ENCODE assay signal across 28 cellular contexts in the genomic region with DNA sequence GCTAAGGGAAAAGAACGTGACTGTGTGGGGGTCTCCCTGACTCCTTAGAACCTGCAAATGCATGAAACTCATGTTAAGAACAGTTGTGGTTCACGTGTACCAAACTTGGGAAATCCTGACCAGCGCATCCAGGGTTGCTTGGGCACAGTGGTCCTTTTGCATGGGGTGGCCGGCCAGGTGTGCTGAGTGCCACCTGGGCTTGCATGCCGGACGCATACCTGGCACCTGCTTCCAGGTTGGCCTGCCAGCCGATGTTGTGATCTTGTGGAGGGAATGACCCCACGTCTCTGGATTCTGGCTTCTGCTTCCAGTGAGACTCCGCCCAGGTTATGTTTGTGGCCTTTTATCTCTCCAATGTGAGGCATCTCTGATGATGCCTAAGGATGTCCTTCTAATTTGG.
"Had no signal": no experiment of that assay in that cellular context is flagged by ENCODE, and none has a peak within 500 bp of the region (broad histone marks: within the 10 kb centered on the region; RNA-seq: fewer than 3 reads in every experiment).

No MANE protein-coding gene starts in this region.

- H3K27ac ChIP-seq: breast epithelium, epithelial cell of prostate, esophagus squamous epithelium, left ventricle myocardium inferior, parathyroid adenoma, right atrium auricular region, thoracic aorta, upper lobe of left lung, vagina had no signal

- H3K36me3 Mint-ChIP-seq: activated CD8-positive, alpha-beta memory T cell treated with anti-CD3 and anti-CD28 coated beads, Interleukin-2, amount 10 ng/mL, durations not matched to agents 7 days and 5 days; activated naive CD4-positive, alpha-beta T cell treated with anti-CD3 and anti-CD28 coated beads, Interleukin-2, amount 50 U/mL, for 24 hours had no signal

- H3K27me3 Mint-ChIP-seq: central memory CD8-positive, alpha-beta T cell had no signal

- H3K4me1 Mint-ChIP-seq: activated naive CD4-positive, alpha-beta T cell treated with anti-CD3 and anti-CD28 coated beads, Interleukin-2, amount 50 U/mL, for 24 hours had no signal

- H3K27ac Mint-ChIP-seq: activated B cell treated with CpG ODN at 0.5 μM for 24 hours; activated CD8-positive, alpha-beta memory T cell treated with anti-CD3 and anti-CD28 coated beads, Interleukin-2, amount 10 ng/mL, durations not matched to agents 7 days and 5 days; activated CD8-positive, alpha-beta T cell treated with anti-CD3 and anti-CD28 coated beads for 36 hours; activated naive CD4-positive, alpha-beta T cell treated with anti-CD3 and anti-CD28 coated beads, Interleukin-2, amount 50 U/mL, for 24 hours; activated naive CD8-positive, alpha-beta T cell treated with anti-CD3 and anti-CD28 coated beads, Interleukin-2, amount 50 U/mL, for 24 hours; activated T-helper 2 cell treated with anti-CD3 and anti-CD28 coated beads, Interferon-gamma antibody, Interleukin-2, Interleukin-4, amounts not matched to agents 10 μg/mL and 5 μg/mL and 100 μg/mL, durations not matched to agents 14 hours and 24 hours and 36 hours; dendritic cell treated with granulocyte-macrophage colony-stimulating factor and Interleukin-4, amounts not matched to agents 40 ng/mL and 50 ng/mL, for 4 days; nephron; T-helper 2 cell treated with Interferon-gamma antibody and Interleukin-4, amounts not matched to agents 5 μg/mL and 100 μg/mL, for 36 hours had no signal

- H3K9me3 Mint-ChIP-seq: activated B cell treated with CpG ODN at 0.5 μM for 24 hours; activated CD8-positive, alpha-beta T cell treated with anti-CD3 and anti-CD28 coated beads for 36 hours; activated naive CD4-positive, alpha-beta T cell treated with anti-CD3 and anti-CD28 coated beads, Interleukin-2, amount 50 U/mL, for 24 hours; activated naive CD8-positive, alpha-beta T cell treated with anti-CD3 and anti-CD28 coated beads, Interleukin-2, amount 50 U/mL, for 24 hours; activated T-helper 2 cell treated with anti-CD3 and anti-CD28 coated beads, Interferon-gamma antibody, Interleukin-2, Interleukin-4, amounts not matched to agents 10 μg/mL and 5 μg/mL and 100 μg/mL, durations not matched to agents 14 hours and 24 hours and 36 hours; central memory CD8-positive, alpha-beta T cell; dendritic cell treated with granulocyte-macrophage colony-stimulating factor and Interleukin-4, amounts not matched to agents 40 ng/mL and 50 ng/mL, for 4 days; nephron; T-helper 2 cell treated with Interferon-gamma antibody and Interleukin-4, amounts not matched to agents 5 μg/mL and 100 μg/mL, for 36 hours had no signal

- ATAC-seq: activated CD8-positive, alpha-beta memory T cell treated with anti-CD3 and anti-CD28 coated beads, Interleukin-2, amount 10 ng/mL, durations not matched to agents 7 days and 5 days; activated CD8-positive, alpha-beta T cell treated with anti-CD3 and anti-CD28 coated beads for 36 hours; activated naive CD8-positive, alpha-beta T cell treated with anti-CD3 and anti-CD28 coated beads, Interleukin-2, amount 50 U/mL, for 24 hours had no signal

- H3K9ac ChIP-seq: parathyroid adenoma had no signal

- H3K27me3 ChIP-seq: breast epithelium, esophagus squamous epithelium, right atrium auricular region, upper lobe of left lung, vagina had no signal

- H3K4me3 Mint-ChIP-seq: activated B cell treated with CpG ODN at 0.5 μM for 24 hours; activated CD8-positive, alpha-beta memory T cell treated with anti-CD3 and anti-CD28 coated beads, Interleukin-2, amount 10 ng/mL, durations not matched to agents 7 days and 5 days; activated CD8-positive, alpha-beta T cell treated with anti-CD3 and anti-CD28 coated beads for 36 hours; activated naive CD4-positive, alpha-beta T cell treated with anti-CD3 and anti-CD28 coated beads, Interleukin-2, amount 50 U/mL, for 24 hours; activated naive CD8-positive, alpha-beta T cell treated with anti-CD3 and anti-CD28 coated beads, Interleukin-2, amount 50 U/mL, for 24 hours; central memory CD8-positive, alpha-beta T cell; dendritic cell treated with granulocyte-macrophage colony-stimulating factor and Interleukin-4, amounts not matched to agents 40 ng/mL and 50 ng/mL, for 4 days; nephron; T-helper 2 cell treated with Interferon-gamma antibody and Interleukin-4, amounts not matched to agents 5 μg/mL and 100 μg/mL, for 36 hours had no signal

- FAIRE-seq: endometrium had no signal

- H3K36me3 ChIP-seq: breast epithelium, esophagus squamous epithelium, left ventricle myocardium inferior, right atrium auricular region, thoracic aorta, upper lobe of left lung, vagina had no signal

- H3K4me3 ChIP-seq: breast epithelium, esophagus squamous epithelium, left ventricle myocardium inferior, right atrium auricular region, thoracic aorta, upper lobe of left lung, vagina had no signal

- DNase-seq: activated B cell treated with CpG ODN at 0.5 μM for 24 hours; activated CD4-positive, alpha-beta T cell treated with anti-CD3 and anti-CD28 coated beads, Interleukin-2, amount 50 U/mL, for 1 hour; activated CD8-positive, alpha-beta memory T cell treated with anti-CD3 and anti-CD28 coated beads, Interleukin-2, amount 10 ng/mL, durations not matched to agents 7 days and 5 days; activated CD8-positive, alpha-beta T cell treated with anti-CD3 and anti-CD28 coated beads for 36 hours; activated naive CD8-positive, alpha-beta T cell treated with anti-CD3 and anti-CD28 coated beads, Interleukin-2, amount 50 U/mL, for 24 hours; activated T-cell treated with anti-CD3 and anti-CD28 coated beads, Interleukin-2, amount 50 U/mL, for 48 hours; amygdala; effector CD4-positive, alpha-beta T cell; esophagus squamous epithelium; foreskin melanocyte; islet precursor cell; left ventricle myocardium inferior; nucleus accumbens; stimulated activated naive CD4-positive, alpha-beta T cell; upper lobe of left lung had no signal

- H3K4me1 ChIP-seq: breast epithelium had no signal
